In genomic region chr19:40778045-40778864, GRCh38 we compare ENCODE assay signal across 8 cellular contexts. TPM values are rescaled to one million over a fixed set of nuclear protein-coding genes. Genes with fewer than 3 reads are reported as not detected.
DNase-seq lines count a peak whose midpoint lies in the region; ATAC-seq and TF ChIP-seq lines count a peak whose summit lies in the region.

A gene with protein sequence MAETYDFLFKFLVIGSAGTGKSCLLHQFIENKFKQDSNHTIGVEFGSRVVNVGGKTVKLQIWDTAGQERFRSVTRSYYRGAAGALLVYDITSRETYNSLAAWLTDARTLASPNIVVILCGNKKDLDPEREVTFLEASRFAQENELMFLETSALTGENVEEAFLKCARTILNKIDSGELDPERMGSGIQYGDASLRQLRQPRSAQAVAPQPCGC (plus strand): TSS chr19:40778247. CDS start chr19:40778376, 129 bp downstream.

- no peaks in the 10 kb centered on the region for H3K9me3 ChIP-seq in SK-N-MC (ENCODE audit: low read depth, low read length)
- H3K9me3 ChIP-seq in gastroesophageal sphincter = no peaks in the 10 kb centered on the region

- H3K9me3 Mint-ChIP-seq in HFFc6 = no peaks in the 10 kb centered on the region
- no peaks in the 10 kb centered on the region for H3K9me3 Mint-ChIP-seq in activated naive CD4-positive, alpha-beta T cell treated with anti-CD3 and anti-CD28 coated beads, Interleukin-2, amount 10 ng/mL, durations not matched to agents 7 days and 5 days

- CTCF ChIA-PET in activated naive CD4-positive, alpha-beta T cell treated with anti-CD3 and anti-CD28 coated beads, Interleukin-2, amount 10 ng/mL, durations not matched to agents 7 days and 5 days (lab: Charles Lee) = interaction anchor here (1.0 to 3.8 kb wide), 12 partner anchors 12 to 143 kb away, joined by 3 to 24 read pairs (median 6); partner anchors contain the start of genes ACTMAP and EGLN2

- H3K9ac ChIP-seq in SK-N-MC (ENCODE audit: insufficient read length) = peak within 1 kb of the TSS; percentile 89

- H3K27ac ChIP-seq in SK-N-MC (peak within 1 kb of the TSS; percentile 100), gastroesophageal sphincter (peak within 1 kb of the TSS; percentile 96 to 100 (median 98))

- H3K36me3 Mint-ChIP-seq in HFFc6 (ENCODE audit: low read depth) = no peaks in the 10 kb centered on the region
- peaks cover 23% of the 10 kb centered on the region for H3K36me3 Mint-ChIP-seq in activated naive CD4-positive, alpha-beta T cell treated with anti-CD3 and anti-CD28 coated beads, Interleukin-2, amount 10 ng/mL, durations not matched to agents 7 days and 5 days

- peaks cover 0 to 25% (median 13%) of the 10 kb centered on the region in 3 donors for H3K4me1 ChIP-seq in gastroesophageal sphincter

- peak within 1 kb of the TSS; percentile 91 for H3K27ac Mint-ChIP-seq in HFFc6
- peak within 1 kb of the TSS; percentile 100 for H3K27ac Mint-ChIP-seq in activated naive CD4-positive, alpha-beta T cell treated with anti-CD3 and anti-CD28 coated beads, Interleukin-2, amount 10 ng/mL, durations not matched to agents 7 days and 5 days

- TF ChIP-seq CTCF in HFFc6 (IDR thresholded peaks at IDR 0.05) (peak; percentile 17; the same call in 1 of the 2 replicates), NB4 (IDR thresholded peaks at IDR 0.05; ENCODE audit: low read depth, low read length) (no peak), gastroesophageal sphincter (IDR thresholded peaks at IDR 0.05) (peak in 2 of 4 experiments; percentile 17 to 20)

- 0% methylated on average over 6 to 11 of the region's 51 CpGs for WGBS in gastroesophageal sphincter (ENCODE audit: low coverage in 1 of 2), 2 donors

- peaks cover 21% of the 10 kb centered on the region for H3K4me1 Mint-ChIP-seq in HFFc6 (ENCODE audit: low read depth)
- peaks cover 35% of the 10 kb centered on the region for H3K4me1 Mint-ChIP-seq in activated naive CD4-positive, alpha-beta T cell treated with anti-CD3 and anti-CD28 coated beads, Interleukin-2, amount 10 ng/mL, durations not matched to agents 7 days and 5 days

- peak; percentile 93 for DNase-seq in GM04503 (ENCODE audit: low read depth)
- DNase-seq in HFFc6 = peak; percentile 99
- DNase-seq in NB4 (ENCODE audit: low read depth) = peak; percentile 98
- peak; percentile 97 for DNase-seq in SK-N-MC (ENCODE audit: low read depth, low spot score)
- DNase-seq in activated naive CD4-positive, alpha-beta T cell treated with anti-CD3 and anti-CD28 coated beads, Interleukin-2, amount 10 ng/mL, durations not matched to agents 7 days and 5 days = peak; percentile 100
- DNase-seq in non-pigmented ciliary epithelial cell (ENCODE audit: low read depth) = peak; percentile 99
- DNase-seq in superior temporal gyrus (ENCODE audit: extremely low spot score) = peak; percentile 99

- peak; percentile 95 for ATAC-seq in gastroesophageal sphincter

- H3K4me3 ChIP-seq in NB4 (ENCODE audit: low read depth, low read length) = peak within 1 kb of the TSS; percentile 67
- peak within 1 kb of the TSS; percentile 91 for H3K4me3 ChIP-seq in SK-N-MC
- H3K4me3 ChIP-seq in gastroesophageal sphincter = peak within 1 kb of the TSS; percentile 56 to 64

- peak within 1 kb of the TSS; percentile 91 for H3K4me3 Mint-ChIP-seq in HFFc6
- peak within 1 kb of the TSS; percentile 99 for H3K4me3 Mint-ChIP-seq in activated naive CD4-positive, alpha-beta T cell treated with anti-CD3 and anti-CD28 coated beads, Interleukin-2, amount 10 ng/mL, durations not matched to agents 7 days and 5 days

- TF ChIP-seq EP300 in gastroesophageal sphincter (IDR thresholded peaks at IDR 0.05) = no peak

- H3K27me3 Mint-ChIP-seq in HFFc6 (ENCODE audit: insufficient read depth) = peaks cover 3% of the 10 kb centered on the region; the same call in 1 of the 2 replicates
- no peaks in the 10 kb centered on the region for H3K27me3 Mint-ChIP-seq in activated naive CD4-positive, alpha-beta T cell treated with anti-CD3 and anti-CD28 coated beads, Interleukin-2, amount 10 ng/mL, durations not matched to agents 7 days and 5 days

- H3K27me3 ChIP-seq in gastroesophageal sphincter = no peaks in the 10 kb centered on the region

- H3K36me3 ChIP-seq in SK-N-MC (ENCODE audit: insufficient read depth, low read length) (no peaks in the 10 kb centered on the region), gastroesophageal sphincter (peaks cover 0 to 10% of the 10 kb centered on the region in 2 donors)

- TF ChIP-seq POLR2A in NB4 (IDR thresholded peaks at IDR 0.05; ENCODE audit: extremely low read depth, insufficient read length) (peak; percentile 47), gastroesophageal sphincter (IDR thresholded peaks at IDR 0.05) (peak; percentile 66 to 69)

RNA-seq across cellular contexts. Expression of the gene that starts here (rescaled TPM):
- 10 to 100 TPM; 20.4 to 26.4 (median 22.0) TPM for total RNA-seq in HFFc6 (2021; fragmentation: NEBNext Ultra II Directional; extraction: Animal tissue kit (Norgen Biotek cat#: 25700))
- total RNA-seq in gastroesophageal sphincter = 10 to 100 TPM; 18.7 to 27.5 (median 20.9) TPM

Comparison
In these comparisons a context has a peak if more than half of its experiments do, and no peak if none do; other contexts are left out.
1. Peak in every context shown above with its lines: DNase-seq, ATAC-seq, H3K4me3 ChIP-seq and H3K27ac ChIP-seq.